ENCODE assay signal across 22 cellular contexts in genomic region chrX:120653000-120653399, GRCh38. TPM values are rescaled to one million over a fixed set of nuclear protein-coding genes. Genes with fewer than 3 reads are reported as not detected.
DNase-seq lines count a peak whose midpoint lies in the region; ATAC-seq and TF ChIP-seq lines count a peak whose summit lies in the region.
"Had no signal": no experiment of that assay in that cellular context is flagged by ENCODE, and none has a peak within 500 bp of the region (broad histone marks: within the 10 kb centered on the region; RNA-seq: fewer than 3 reads in every experiment).

No MANE protein-coding gene starts in this region.

- H3K36me3 Mint-ChIP-seq in activated T-cell treated with anti-CD3 and anti-CD28 coated beads, Interleukin-2, amount 50 U/mL, for 24 hours (ENCODE audit: low read depth): no peaks in the 10 kb centered on the region
- no peaks in the 10 kb centered on the region for H3K36me3 Mint-ChIP-seq in T-cell
- H3K36me3 Mint-ChIP-seq: stimulated activated effector memory CD8-positive, alpha-beta T cell treated with anti-CD3 and anti-CD28 coated beads, Interleukin-12 subunit alpha, Interleukin-12 subunit beta, amount 100 ng/mL, for 72 hours had no signal

- TF ChIP-seq CTCF in AG10803 (conservative IDR thresholded peaks at IDR 0.05; ENCODE audit: low read length): no peak

- DNase-seq in AG10803 (ENCODE audit: low read depth): peak; percentile 45
- peak; percentile 53 for DNase-seq in D341Med (ENCODE audit: low spot score)
- DNase-seq in NCI-H2171 (lab: John Stamatoyannopoulos, UW): peak; percentile 67
- peak; percentile 87 for DNase-seq in SK-N-DZ (ENCODE audit: low spot score)
- no peak for DNase-seq in activated T-cell treated with anti-CD3 and anti-CD28 coated beads, Interleukin-2, amount 50 U/mL, for 24 hours
- no peak for DNase-seq in T-cell
- DNase-seq: activated CD4-positive, alpha-beta T cell treated with anti-CD3 and anti-CD28 coated beads for 36 hours; activated naive CD4-positive, alpha-beta T cell treated with Interleukin-2 at 50 U/mL for 16 hours; effector memory CD8-positive, alpha-beta T cell; H9; Karpas-422; NCI-H1694 treated with DMSO at 0.1 percent for 48 hours; psoas muscle; T1000; tibial artery had no signal

- POLR2A ChIA-PET in T-cell (lab: Charles Lee): no interaction called here

- no peak for ATAC-seq in GM21619 (IDR thresholded peaks at IDR 0.05; ENCODE audit: unreplicated experiment)
- ATAC-seq in HG02852 (IDR thresholded peaks at IDR 0.05; ENCODE audit: unreplicated experiment): no peak
- ATAC-seq in T-cell (replicated peaks in 1 of 4): no peak
- ATAC-seq: activated CD4-positive, alpha-beta T cell treated with anti-CD3 and anti-CD28 coated beads for 36 hours; effector memory CD8-positive, alpha-beta T cell; psoas muscle; stimulated activated effector memory CD8-positive, alpha-beta T cell treated with anti-CD3 and anti-CD28 coated beads, Interleukin-12 subunit alpha, Interleukin-12 subunit beta, amount 100 ng/mL, for 72 hours had no signal

- H3K4me1 Mint-ChIP-seq in activated T-cell treated with anti-CD3 and anti-CD28 coated beads, Interleukin-2, amount 50 U/mL, for 24 hours (ENCODE audit: low read depth): peaks cover 9% of the 10 kb centered on the region
- H3K4me1 Mint-ChIP-seq in T-cell: peaks cover 0 to 2% (median 0%) of the 10 kb centered on the region in 3 donors
- H3K4me1 Mint-ChIP-seq: H9; neural crest cell; stimulated activated effector memory CD8-positive, alpha-beta T cell treated with anti-CD3 and anti-CD28 coated beads, Interleukin-12 subunit alpha, Interleukin-12 subunit beta, amount 100 ng/mL, for 72 hours had no signal

- no peak overlapping the region for H3K27ac Mint-ChIP-seq in activated T-cell treated with anti-CD3 and anti-CD28 coated beads, Interleukin-2, amount 50 U/mL, for 24 hours
- no peak overlapping the region for H3K27ac Mint-ChIP-seq in T-cell
- H3K27ac Mint-ChIP-seq: activated CD4-positive, alpha-beta T cell treated with anti-CD3 and anti-CD28 coated beads for 36 hours; B cell; effector memory CD8-positive, alpha-beta T cell; H9; stimulated activated effector memory CD8-positive, alpha-beta T cell treated with anti-CD3 and anti-CD28 coated beads, Interleukin-12 subunit alpha, Interleukin-12 subunit beta, amount 100 ng/mL, for 72 hours had no signal

- no peaks in the 10 kb centered on the region for H3K9me3 Mint-ChIP-seq in activated T-cell treated with anti-CD3 and anti-CD28 coated beads, Interleukin-2, amount 50 U/mL, for 24 hours
- peaks cover 0 to 4% (median 0%) of the 10 kb centered on the region in 3 donors for H3K9me3 Mint-ChIP-seq in T-cell
- H3K9me3 Mint-ChIP-seq: effector memory CD8-positive, alpha-beta T cell; stimulated activated effector memory CD8-positive, alpha-beta T cell treated with anti-CD3 and anti-CD28 coated beads, Interleukin-12 subunit alpha, Interleukin-12 subunit beta, amount 100 ng/mL, for 72 hours had no signal

- H3K4me3 ChIP-seq in AG10803 (ENCODE audit: low read length): no peak overlapping the region
- H3K4me3 ChIP-seq: ascending aorta, psoas muscle, SJSA1, tibial artery had no signal

- peaks cover 20% of the 10 kb centered on the region for H3K27me3 Mint-ChIP-seq in activated T-cell treated with anti-CD3 and anti-CD28 coated beads, Interleukin-2, amount 50 U/mL, for 24 hours
- peaks cover 0 to 9% of the 10 kb centered on the region in 2 donors for H3K27me3 Mint-ChIP-seq in T-cell
- H3K27me3 Mint-ChIP-seq: activated CD4-positive, alpha-beta T cell treated with anti-CD3 and anti-CD28 coated beads for 36 hours; B cell; effector memory CD8-positive, alpha-beta T cell had no signal

- no peak overlapping the region for H3K4me3 Mint-ChIP-seq in activated T-cell treated with anti-CD3 and anti-CD28 coated beads, Interleukin-2, amount 50 U/mL, for 24 hours
- no peak overlapping the region for H3K4me3 Mint-ChIP-seq in T-cell
- H3K4me3 Mint-ChIP-seq: activated CD4-positive, alpha-beta T cell treated with anti-CD3 and anti-CD28 coated beads for 36 hours; B cell; effector memory CD8-positive, alpha-beta T cell; H9; neural crest cell; stimulated activated effector memory CD8-positive, alpha-beta T cell treated with anti-CD3 and anti-CD28 coated beads, Interleukin-12 subunit alpha, Interleukin-12 subunit beta, amount 100 ng/mL, for 72 hours had no signal

- CTCF ChIA-PET in T-cell (lab: Charles Lee): no interaction called here

RNA-seq across cellular contexts. Expression of gene C1GALT1C1, which starts 23.1 kb away (rescaled TPM):
- 20.8 and 25.3 TPM in 2 replicates for polyA plus RNA-seq in SK-N-DZ (2014; cell fraction: cytosol; rRNA removed)
- polyA plus RNA-seq in SK-N-DZ (2014; cell fraction: nucleus; rRNA removed): 10.3 and 13.1 TPM in 2 replicates
- 10 to 100 TPM in 3 of 5 donors, 1 to 10 TPM in 2; 6.6 to 18.5 (median 14.8) TPM for total RNA-seq in T-cell

RNA-seq across cellular contexts. Expression of gene MCTS1, which starts 49.1 kb away (rescaled TPM):
- 79.1 and 82.6 TPM in 2 replicates for polyA plus RNA-seq in SK-N-DZ (2014; cell fraction: cytosol; rRNA removed)
- polyA plus RNA-seq in SK-N-DZ (2014; cell fraction: nucleus; rRNA removed): 50.8 and 59.2 TPM in 2 replicates
- 10 to 100 TPM; 18.9 to 27.2 (median 25.3) TPM for total RNA-seq in T-cell
- total RNA-seq: ascending aorta had no signal

Comparison
In these comparisons a context has a peak if more than half of its experiments do, and no peak if none do; other contexts are left out.
1. DNase-seq: peak in AG10803 (single experiment), D341Med (single experiment), NCI-H2171 (single experiment) and SK-N-DZ (single experiment); none in activated T-cell treated with anti-CD3 and anti-CD28 coated beads, Interleukin-2, amount 50 U/mL, for 24 hours (single experiment) and T-cell (0 of 34).